1 cellular context compared by ENCODE assay signal in the genomic region with DNA sequence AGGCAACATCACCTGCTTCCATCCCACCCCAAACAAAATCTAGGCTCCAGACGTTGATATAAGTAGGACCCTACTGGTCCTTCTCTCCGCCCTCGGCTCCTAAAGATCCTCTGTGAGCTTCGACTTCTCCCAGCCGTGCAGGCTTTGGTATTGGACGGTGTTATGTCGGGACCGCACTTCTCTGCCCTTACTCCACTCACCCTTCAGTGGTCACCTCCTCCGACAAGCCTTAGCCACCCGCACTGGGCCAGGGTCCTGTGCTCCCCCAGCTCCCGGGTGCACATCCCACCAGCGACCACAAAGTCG.
TF ChIP-seq lines count a peak whose summit lies in the region.

No MANE protein-coding gene starts in this region.

TF ChIP-seq in GM23338, 12 proteins besides CTCF, POLR2A, EP300 and RAD21 (continued from another document):
- TF ChIP-seq, protein P1, sequence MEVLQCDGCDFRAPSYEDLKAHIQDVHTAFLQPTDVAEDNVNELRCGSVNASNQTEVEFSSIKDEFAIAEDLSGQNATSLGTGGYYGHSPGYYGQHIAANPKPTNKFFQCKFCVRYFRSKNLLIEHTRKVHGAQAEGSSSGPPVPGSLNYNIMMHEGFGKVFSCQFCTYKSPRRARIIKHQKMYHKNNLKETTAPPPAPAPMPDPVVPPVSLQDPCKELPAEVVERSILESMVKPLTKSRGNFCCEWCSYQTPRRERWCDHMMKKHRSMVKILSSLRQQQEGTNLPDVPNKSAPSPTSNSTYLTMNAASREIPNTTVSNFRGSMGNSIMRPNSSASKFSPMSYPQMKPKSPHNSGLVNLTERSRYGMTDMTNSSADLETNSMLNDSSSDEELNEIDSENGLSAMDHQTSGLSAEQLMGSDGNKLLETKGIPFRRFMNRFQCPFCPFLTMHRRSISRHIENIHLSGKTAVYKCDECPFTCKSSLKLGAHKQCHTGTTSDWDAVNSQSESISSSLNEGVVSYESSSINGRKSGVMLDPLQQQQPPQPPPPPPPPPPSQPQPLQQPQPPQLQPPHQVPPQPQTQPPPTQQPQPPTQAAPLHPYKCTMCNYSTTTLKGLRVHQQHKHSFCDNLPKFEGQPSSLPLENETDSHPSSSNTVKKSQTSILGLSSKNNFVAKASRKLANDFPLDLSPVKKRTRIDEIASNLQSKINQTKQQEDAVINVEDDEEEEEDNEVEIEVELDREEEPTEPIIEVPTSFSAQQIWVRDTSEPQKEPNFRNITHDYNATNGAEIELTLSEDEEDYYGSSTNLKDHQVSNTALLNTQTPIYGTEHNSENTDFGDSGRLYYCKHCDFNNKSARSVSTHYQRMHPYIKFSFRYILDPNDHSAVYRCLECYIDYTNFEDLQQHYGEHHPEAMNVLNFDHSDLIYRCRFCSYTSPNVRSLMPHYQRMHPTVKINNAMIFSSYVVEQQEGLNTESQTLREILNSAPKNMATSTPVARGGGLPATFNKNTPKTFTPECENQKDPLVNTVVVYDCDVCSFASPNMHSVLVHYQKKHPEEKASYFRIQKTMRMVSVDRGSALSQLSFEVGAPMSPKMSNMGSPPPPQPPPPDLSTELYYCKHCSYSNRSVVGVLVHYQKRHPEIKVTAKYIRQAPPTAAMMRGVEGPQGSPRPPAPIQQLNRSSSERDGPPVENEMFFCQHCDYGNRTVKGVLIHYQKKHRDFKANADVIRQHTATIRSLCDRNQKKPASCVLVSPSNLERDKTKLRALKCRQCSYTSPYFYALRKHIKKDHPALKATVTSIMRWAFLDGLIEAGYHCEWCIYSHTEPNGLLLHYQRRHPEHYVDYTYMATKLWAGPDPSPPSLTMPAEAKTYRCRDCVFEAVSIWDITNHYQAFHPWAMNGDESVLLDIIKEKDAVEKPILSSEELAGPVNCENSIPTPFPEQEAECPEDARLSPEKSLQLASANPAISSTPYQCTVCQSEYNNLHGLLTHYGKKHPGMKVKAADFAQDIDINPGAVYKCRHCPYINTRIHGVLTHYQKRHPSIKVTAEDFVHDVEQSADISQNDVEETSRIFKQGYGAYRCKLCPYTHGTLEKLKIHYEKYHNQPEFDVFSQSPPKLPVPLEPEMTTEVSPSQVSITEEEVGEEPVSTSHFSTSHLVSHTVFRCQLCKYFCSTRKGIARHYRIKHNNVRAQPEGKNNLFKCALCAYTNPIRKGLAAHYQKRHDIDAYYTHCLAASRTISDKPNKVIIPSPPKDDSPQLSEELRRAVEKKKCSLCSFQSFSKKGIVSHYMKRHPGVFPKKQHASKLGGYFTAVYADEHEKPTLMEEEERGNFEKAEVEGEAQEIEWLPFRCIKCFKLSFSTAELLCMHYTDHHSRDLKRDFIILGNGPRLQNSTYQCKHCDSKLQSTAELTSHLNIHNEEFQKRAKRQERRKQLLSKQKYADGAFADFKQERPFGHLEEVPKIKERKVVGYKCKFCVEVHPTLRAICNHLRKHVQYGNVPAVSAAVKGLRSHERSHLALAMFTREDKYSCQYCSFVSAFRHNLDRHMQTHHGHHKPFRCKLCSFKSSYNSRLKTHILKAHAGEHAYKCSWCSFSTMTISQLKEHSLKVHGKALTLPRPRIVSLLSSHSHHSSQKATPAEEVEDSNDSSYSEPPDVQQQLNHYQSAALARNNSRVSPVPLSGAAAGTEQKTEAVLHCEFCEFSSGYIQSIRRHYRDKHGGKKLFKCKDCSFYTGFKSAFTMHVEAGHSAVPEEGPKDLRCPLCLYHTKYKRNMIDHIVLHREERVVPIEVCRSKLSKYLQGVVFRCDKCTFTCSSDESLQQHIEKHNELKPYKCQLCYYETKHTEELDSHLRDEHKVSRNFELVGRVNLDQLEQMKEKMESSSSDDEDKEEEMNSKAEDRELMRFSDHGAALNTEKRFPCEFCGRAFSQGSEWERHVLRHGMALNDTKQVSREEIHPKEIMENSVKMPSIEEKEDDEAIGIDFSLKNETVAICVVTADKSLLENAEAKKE (CRISPR knock-in tag; IDR thresholded peaks at IDR 0.05) = no peak
- TF ChIP-seq NANOG (IDR thresholded peaks at IDR 0.05; ENCODE audit: borderline replicate concordance) (no peak), EZH2phosphoT487 (IDR thresholded peaks at IDR 0.05; ENCODE audit: unreplicated experiment) (no peak), ETS1 (IDR thresholded peaks at IDR 0.05) (no peak), CREB1 (CRISPR knock-in tag; IDR thresholded peaks at IDR 0.05; ENCODE audit: low read depth) (no peak), POLR2AphosphoS5 (IDR thresholded peaks at IDR 0.05; ENCODE audit: low read depth) (no peak), JUNB (IDR thresholded peaks at IDR 0.05; ENCODE audit: unreplicated experiment) (no peak)
